ENCODE assay signal across 24 cellular contexts in the genomic region with DNA sequence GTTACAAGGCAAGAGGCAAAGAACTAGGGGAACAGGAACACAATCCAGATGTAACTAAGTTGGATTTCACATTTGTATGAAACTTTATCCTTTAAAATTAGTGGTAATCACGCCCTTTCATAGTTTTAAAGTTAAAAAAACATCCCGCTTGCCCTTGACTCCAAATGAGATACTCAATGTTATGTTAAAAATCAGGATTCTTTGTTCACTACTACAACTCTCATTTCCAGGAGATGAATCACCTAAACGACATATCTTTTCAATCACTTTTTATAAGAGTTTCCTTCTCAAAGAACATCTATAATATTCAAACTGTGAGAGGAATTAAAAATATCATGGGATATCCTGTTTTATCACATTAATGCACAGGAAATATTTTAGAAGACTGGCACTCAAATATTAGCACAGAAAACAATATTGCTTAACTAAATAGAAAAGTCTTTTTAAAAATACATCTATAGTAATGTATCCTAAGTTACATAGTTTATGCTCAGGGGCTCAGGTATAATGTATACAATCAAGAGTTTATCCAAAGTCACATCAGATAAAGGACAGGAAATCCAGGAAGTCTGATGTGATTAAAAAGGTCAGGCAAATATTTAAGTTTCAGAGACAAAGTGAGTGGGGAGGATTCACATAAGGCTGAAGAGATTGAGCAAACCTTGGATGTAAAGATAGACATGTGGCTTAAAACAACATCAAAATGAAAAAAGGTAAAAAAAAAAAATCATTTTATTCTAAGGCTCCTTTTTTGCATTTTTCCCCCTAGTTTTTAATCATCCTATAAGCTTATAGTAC. TPM values are rescaled to one million over a fixed set of nuclear protein-coding genes. Genes with fewer than 3 reads are reported as not detected.
"Had no signal": no experiment of that assay in that cellular context is flagged by ENCODE, and none has a peak within 500 bp of the region (broad histone marks: within the 10 kb centered on the region; RNA-seq: fewer than 3 reads in every experiment).

No MANE protein-coding gene starts in this region.

- H3K9me3 ChIP-seq: colonic mucosa, esophagus muscularis mucosa, lower lobe of right lung, neutrophil, pancreas, sigmoid colon, stomach, testis had no signal

- H3K9me3 Mint-ChIP-seq: activated CD4-positive, alpha-beta memory T cell treated with anti-CD3 and anti-CD28 coated beads for 36 hours; brain; mesothelial cell of epicardium had no signal

- H3K36me3 Mint-ChIP-seq: activated CD4-positive, alpha-beta memory T cell treated with anti-CD3 and anti-CD28 coated beads for 36 hours; activated naive CD8-positive, alpha-beta T cell treated with anti-CD3 and anti-CD28 coated beads, Interleukin-2, amount 10 ng/mL, durations not matched to agents 7 days and 5 days; brain; mesothelial cell of epicardium; natural killer cell treated with Interleukin-12 subunit alpha and Interleukin-12 subunit beta and Interleukin-15 and Interleukin-18, amount 100 ng/mL, for 72 hours; stimulated activated effector memory CD8-positive, alpha-beta T cell treated with anti-CD3 and anti-CD28 coated beads, Interleukin-12 subunit alpha, Interleukin-12 subunit beta, amount 100 ng/mL, for 72 hours; type B pancreatic cell had no signal

- H3K27me3 Mint-ChIP-seq: activated CD4-positive, alpha-beta memory T cell treated with anti-CD3 and anti-CD28 coated beads for 36 hours; activated CD4-positive, alpha-beta T cell treated with anti-CD3 and anti-CD28 coated beads for 36 hours; activated naive CD8-positive, alpha-beta T cell treated with anti-CD3 and anti-CD28 coated beads, Interleukin-2, amount 10 ng/mL, durations not matched to agents 7 days and 5 days; activated T-helper 17 cell treated with anti-CD3 and anti-CD28 coated beads, Interleukin-2, amount 50 U/mL, for 72 hours; natural killer cell treated with Interleukin-12 subunit alpha and Interleukin-12 subunit beta and Interleukin-15 and Interleukin-18, amount 100 ng/mL, for 72 hours; type B pancreatic cell had no signal

- H3K4me3 Mint-ChIP-seq: activated CD4-positive, alpha-beta memory T cell treated with anti-CD3 and anti-CD28 coated beads for 36 hours; activated CD4-positive, alpha-beta T cell treated with anti-CD3 and anti-CD28 coated beads for 36 hours; activated naive CD8-positive, alpha-beta T cell treated with anti-CD3 and anti-CD28 coated beads, Interleukin-2, amount 10 ng/mL, durations not matched to agents 7 days and 5 days; activated T-helper 17 cell treated with anti-CD3 and anti-CD28 coated beads, Interleukin-2, amount 50 U/mL, for 72 hours; brain; mesothelial cell of epicardium; natural killer cell treated with Interleukin-12 subunit alpha and Interleukin-12 subunit beta and Interleukin-15 and Interleukin-18, amount 100 ng/mL, for 72 hours; stimulated activated effector memory CD8-positive, alpha-beta T cell treated with anti-CD3 and anti-CD28 coated beads, Interleukin-12 subunit alpha, Interleukin-12 subunit beta, amount 100 ng/mL, for 72 hours; type B pancreatic cell had no signal

- H3K27ac ChIP-seq: colonic mucosa, esophagus muscularis mucosa, lower lobe of right lung, neutrophil, pancreas, sigmoid colon, stomach, testis had no signal

- H3K27ac Mint-ChIP-seq: activated CD4-positive, alpha-beta memory T cell treated with anti-CD3 and anti-CD28 coated beads for 36 hours; activated CD4-positive, alpha-beta T cell treated with anti-CD3 and anti-CD28 coated beads for 36 hours; activated naive CD8-positive, alpha-beta T cell treated with anti-CD3 and anti-CD28 coated beads, Interleukin-2, amount 10 ng/mL, durations not matched to agents 7 days and 5 days; activated T-helper 17 cell treated with anti-CD3 and anti-CD28 coated beads, Interleukin-2, amount 50 U/mL, for 72 hours; brain; mesothelial cell of epicardium; natural killer cell treated with Interleukin-12 subunit alpha and Interleukin-12 subunit beta and Interleukin-15 and Interleukin-18, amount 100 ng/mL, for 72 hours; stimulated activated effector memory CD8-positive, alpha-beta T cell treated with anti-CD3 and anti-CD28 coated beads, Interleukin-12 subunit alpha, Interleukin-12 subunit beta, amount 100 ng/mL, for 72 hours; type B pancreatic cell had no signal

- H3K36me3 ChIP-seq: colonic mucosa, esophagus muscularis mucosa, lower lobe of right lung, neutrophil, pancreas, sigmoid colon, stomach had no signal

- H3K4me3 ChIP-seq: colonic mucosa, esophagus muscularis mucosa, lower lobe of right lung, pancreas, sigmoid colon, stomach, testis had no signal

- ATAC-seq: activated CD4-positive, alpha-beta T cell treated with anti-CD3 and anti-CD28 coated beads for 36 hours; activated T-helper 17 cell treated with anti-CD3 and anti-CD28 coated beads, Interleukin-2, amount 50 U/mL, for 72 hours; left colon; lower lobe of right lung; natural killer cell treated with Interleukin-12 subunit alpha and Interleukin-12 subunit beta and Interleukin-15 and Interleukin-18, amount 100 ng/mL, for 72 hours; pancreas; stimulated activated effector memory CD8-positive, alpha-beta T cell treated with anti-CD3 and anti-CD28 coated beads, Interleukin-12 subunit alpha, Interleukin-12 subunit beta, amount 100 ng/mL, for 72 hours had no signal

- H3K4me1 Mint-ChIP-seq: activated CD4-positive, alpha-beta T cell treated with anti-CD3 and anti-CD28 coated beads for 36 hours; activated naive CD8-positive, alpha-beta T cell treated with anti-CD3 and anti-CD28 coated beads, Interleukin-2, amount 10 ng/mL, durations not matched to agents 7 days and 5 days; activated T-helper 17 cell treated with anti-CD3 and anti-CD28 coated beads, Interleukin-2, amount 50 U/mL, for 72 hours; brain; mesothelial cell of epicardium; stimulated activated effector memory CD8-positive, alpha-beta T cell treated with anti-CD3 and anti-CD28 coated beads, Interleukin-12 subunit alpha, Interleukin-12 subunit beta, amount 100 ng/mL, for 72 hours had no signal

- H3K4me1 ChIP-seq: colonic mucosa, sigmoid colon, testis had no signal

- DNase-seq: activated CD4-positive, alpha-beta memory T cell treated with anti-CD3 and anti-CD28 coated beads for 36 hours; activated CD4-positive, alpha-beta T cell treated with anti-CD3 and anti-CD28 coated beads for 36 hours; activated naive CD4-positive, alpha-beta T cell; activated naive CD8-positive, alpha-beta T cell treated with anti-CD3 and anti-CD28 coated beads, Interleukin-2, amount 10 ng/mL, durations not matched to agents 7 days and 5 days; anterior cingulate cortex; central memory CD4-positive, alpha-beta T cell; colonic mucosa; islet precursor cell; left colon; lower lobe of right lung; pancreas; sigmoid colon; stimulated activated CD4-positive, alpha-beta T cell treated with anti-CD3 and anti-CD28 coated beads, Interleukin-4, amount 100 ng/mL, for 24 hours; stomach; testis had no signal

- H3K27me3 ChIP-seq: colonic mucosa, esophagus muscularis mucosa, neutrophil, pancreas, sigmoid colon, stomach, testis had no signal

RNA-seq across cellular contexts. Expression of a gene that starts 41.9 kb away (rescaled TPM):
- total RNA-seq: activated CD4-positive, alpha-beta memory T cell treated with anti-CD3 and anti-CD28 coated beads for 36 hours; activated CD4-positive, alpha-beta T cell treated with anti-CD3 and anti-CD28 coated beads for 36 hours; activated naive CD8-positive, alpha-beta T cell treated with anti-CD3 and anti-CD28 coated beads, Interleukin-2, amount 10 ng/mL, durations not matched to agents 7 days and 5 days; activated T-helper 17 cell treated with anti-CD3 and anti-CD28 coated beads, Interleukin-2, amount 50 U/mL, for 72 hours; natural killer cell treated with Interleukin-12 subunit alpha and Interleukin-12 subunit beta and Interleukin-15 and Interleukin-18, amount 100 ng/mL, for 72 hours; T-helper 2 cell treated with Interferon-gamma antibody and Interleukin-4, amounts not matched to agents 100 ng/mL and 5 ng/mL, for 36 hours had no signal
